Comparison of ENCODE assay signal across 8 cellular contexts in genomic region chr20:46119028-46119546, GRCh38. TPM values are rescaled to one million over a fixed set of nuclear protein-coding genes. Genes with fewer than 3 reads are reported as not detected.
DNase-seq lines count a peak whose midpoint lies in the region; ATAC-seq and TF ChIP-seq lines count a peak whose summit lies in the region.

No MANE protein-coding gene starts in this region.

- H3K36me3 ChIP-seq in gastroesophageal sphincter (peaks cover 0 to 22% of the 10 kb centered on the region in 2 donors), tibial nerve (peaks cover 0 to 19% (median 6%) of the 10 kb centered on the region in 3 donors)

- H3K27me3 ChIP-seq in gastroesophageal sphincter (no peaks in the 10 kb centered on the region), tibial nerve (no peaks in the 10 kb centered on the region)

- H3K4me3 ChIP-seq in gastroesophageal sphincter (peak overlapping the region in 1 of 2 donors; percentile 62), tibial nerve (peak overlapping the region in 3 of 4 donors; percentile 36 to 63 (median 62))

- no peak for DNase-seq in activated naive CD4-positive, alpha-beta T cell treated with anti-CD3 and anti-CD28 coated beads for 36 hours
- no peak for DNase-seq in activated naive CD4-positive, alpha-beta T cell (lab: John Stamatoyannopoulos, UW)
- DNase-seq in tibial nerve (ENCODE audit: low spot score in 2 of 2): no peak
- DNase-seq in activated CD8-positive, alpha-beta memory T cell treated with anti-CD3 and anti-CD28 coated beads, Interleukin-2, amount 50 U/mL, for 48 hours: no peak
- DNase-seq in 8988T: no peak

- TF ChIP-seq EP300 in gastroesophageal sphincter (IDR thresholded peaks at IDR 0.05) (no peak), tibial nerve (IDR thresholded peaks at IDR 0.05) (no peak)

- no peaks in the 10 kb centered on the region for H3K9me3 Mint-ChIP-seq in activated naive CD4-positive, alpha-beta T cell treated with anti-CD3 and anti-CD28 coated beads for 36 hours

- intact Hi-C loops in activated naive CD4-positive, alpha-beta T cell treated with anti-CD3 and anti-CD28 coated beads for 36 hours (cut with micrococcal nuclease): no loop called here

- peaks cover 4% of the 10 kb centered on the region for H3K36me3 Mint-ChIP-seq in activated naive CD4-positive, alpha-beta T cell treated with anti-CD3 and anti-CD28 coated beads for 36 hours (ENCODE audit: low read depth)

- TF ChIP-seq CTCF in gastroesophageal sphincter (IDR thresholded peaks at IDR 0.05): no peak
- no peak for TF ChIP-seq CTCF in tibial nerve (IDR thresholded peaks at IDR 0.05)

- TF ChIP-seq POLR2A in gastroesophageal sphincter (IDR thresholded peaks at IDR 0.05) (no peak), tibial nerve (IDR thresholded peaks at IDR 0.05) (no peak)

- CTCF ChIA-PET in activated naive CD4-positive, alpha-beta T cell treated with anti-CD3 and anti-CD28 coated beads for 36 hours (lab: Charles Lee): interaction anchor here (1.4 to 3.1 kb wide), 3 partner anchors 13 to 105 kb away, joined by 3 to 13 read pairs (median 6); no protein-coding TSS in a partner anchor

- peak; percentile 39 for ATAC-seq in HG03378 (IDR thresholded peaks at IDR 0.05; ENCODE audit: unreplicated experiment)
- ATAC-seq in gastroesophageal sphincter: no peak
- no peak for ATAC-seq in HG02884 (IDR thresholded peaks at IDR 0.05; ENCODE audit: unreplicated experiment)

- H3K9me3 ChIP-seq in gastroesophageal sphincter (no peaks in the 10 kb centered on the region), tibial nerve (no peaks in the 10 kb centered on the region)

- no peak overlapping the region for H3K27ac Mint-ChIP-seq in activated naive CD4-positive, alpha-beta T cell treated with anti-CD3 and anti-CD28 coated beads for 36 hours

- WGBS in gastroesophageal sphincter (ENCODE audit: low coverage in 1 of 2), 2 donors: 17 to 25% methylated on average over 1 of the region's 2 CpGs
- WGBS in tibial nerve, 2 donors: 52 to 63% methylated on average over 2 of the region's 2 CpGs

- peaks cover 0 to 53% (median 16%) of the 10 kb centered on the region in 3 donors for H3K4me1 ChIP-seq in gastroesophageal sphincter
- H3K4me1 ChIP-seq in tibial nerve: peaks cover 0 to 44% (median 15%) of the 10 kb centered on the region in 4 donors

- H3K27ac ChIP-seq in gastroesophageal sphincter: peak overlapping the region in 3 of 4 donors; percentile 84 to 88 (median 85)
- peak overlapping the region; percentile 21 to 89 (median 85) for H3K27ac ChIP-seq in tibial nerve

- peak overlapping the region; percentile 96 for H3K4me3 Mint-ChIP-seq in activated naive CD4-positive, alpha-beta T cell treated with anti-CD3 and anti-CD28 coated beads for 36 hours

- H3K4me1 Mint-ChIP-seq in activated naive CD4-positive, alpha-beta T cell treated with anti-CD3 and anti-CD28 coated beads for 36 hours (ENCODE audit: low read depth): peaks cover 19% of the 10 kb centered on the region

- peaks cover 1% of the 10 kb centered on the region for H3K27me3 Mint-ChIP-seq in activated naive CD4-positive, alpha-beta T cell treated with anti-CD3 and anti-CD28 coated beads for 36 hours (ENCODE audit: low read depth)

RNA-seq across cellular contexts. Expression of gene CD40, which starts 1.0 kb away (rescaled TPM):
- 1 to 10 TPM; 6.1 to 6.3 TPM for total RNA-seq in activated naive CD4-positive, alpha-beta T cell treated with anti-CD3 and anti-CD28 coated beads for 36 hours
- total RNA-seq in gastroesophageal sphincter: 10 to 100 TPM; 13.7 to 16.6 (median 13.9) TPM
- total RNA-seq in tibial nerve: 10 to 100 TPM; 18.0 to 32.8 (median 25.1) TPM

RNA-seq across cellular contexts. Expression of gene NCOA5, which starts 29.3 kb away (rescaled TPM):
- 1 to 10 TPM; 4.4 to 5.1 TPM for total RNA-seq in activated naive CD4-positive, alpha-beta T cell treated with anti-CD3 and anti-CD28 coated beads for 36 hours
- total RNA-seq in gastroesophageal sphincter: 10 to 100 TPM; 26.3 to 39.8 (median 30.8) TPM
- total RNA-seq in tibial nerve: 10 to 100 TPM; 34.8 to 71.4 (median 47.2) TPM

Comparison
In these comparisons a context has a peak if more than half of its experiments do, and no peak if none do; other contexts are left out.
1. RNA of gene NCOA5, which starts 29.3 kb away (total RNA-seq): 34.8 to 71.4 TPM in tibial nerve and 26.3 to 39.8 TPM in gastroesophageal sphincter; 4.4 to 5.1 TPM in activated naive CD4-positive, alpha-beta T cell treated with anti-CD3 and anti-CD28 coated beads for 36 hours; every median in the first group is over 4 times any median in the second.